16 cellular contexts compared by ENCODE assay signal in genomic region chr16:10390330-10390729, GRCh38. TPM values are rescaled to one million over a fixed set of nuclear protein-coding genes. Genes with fewer than 3 reads are reported as not detected.
DNase-seq lines count a peak whose midpoint lies in the region; ATAC-seq and TF ChIP-seq lines count a peak whose summit lies in the region.
"Had no signal": no experiment of that assay in that cellular context is flagged by ENCODE, and none has a peak within 500 bp of the region (broad histone marks: within the 10 kb centered on the region; RNA-seq: fewer than 3 reads in every experiment).

No MANE protein-coding gene starts in this region.

- peaks cover 11% of the 10 kb centered on the region for H3K9me3 Mint-ChIP-seq in activated naive CD4-positive, alpha-beta T cell treated with anti-CD3 and anti-CD28 coated beads for 36 hours
- H3K9me3 Mint-ChIP-seq in activated naive CD4-positive, alpha-beta T cell treated with anti-CD3 and anti-CD28 coated beads, Interleukin-2, amount 50 U/mL, for 72 hours, result peaks cover 9 to 14% of the 10 kb centered on the region in 2 donors
- H3K9me3 Mint-ChIP-seq in CD4-positive, CD25-positive, alpha-beta regulatory T cell, result peaks cover 0 to 10% (median 0%) of the 10 kb centered on the region in 7 donors
- H3K9me3 Mint-ChIP-seq in activated T-helper 2 cell treated with anti-CD3 and anti-CD28 coated beads, Interferon-gamma antibody, Interleukin-2, Interleukin-4, amounts not matched to agents 10 μg/mL and 5 μg/mL and 100 μg/mL, durations not matched to agents 14 hours and 24 hours and 36 hours, result peaks cover 4% of the 10 kb centered on the region

- no peak overlapping the region for H3K4me3 Mint-ChIP-seq in activated naive CD4-positive, alpha-beta T cell treated with anti-CD3 and anti-CD28 coated beads for 36 hours
- peak overlapping the region; percentile 26 to 99 (median 45) for H3K4me3 Mint-ChIP-seq in CD4-positive, CD25-positive, alpha-beta regulatory T cell
- H3K4me3 Mint-ChIP-seq in activated T-helper 2 cell treated with anti-CD3 and anti-CD28 coated beads, Interferon-gamma antibody, Interleukin-2, Interleukin-4, amounts not matched to agents 10 μg/mL and 5 μg/mL and 100 μg/mL, durations not matched to agents 14 hours and 24 hours and 36 hours (ENCODE audit: low read depth), result peak overlapping the region; percentile 5
- H3K4me3 Mint-ChIP-seq: CD14-positive monocyte had no signal

- ATAC-seq in activated naive CD4-positive, alpha-beta T cell treated with anti-CD3 and anti-CD28 coated beads, Interleukin-2, amount 50 U/mL, for 72 hours, result no peak
- ATAC-seq in CD4-positive, CD25-positive, alpha-beta regulatory T cell (ENCODE audit: low read depth in 2 of 2), result no peak
- ATAC-seq in DND-41 (ENCODE audit: insufficient read depth, low read depth) (no peak), right cardiac atrium (no peak), GM19324 (IDR thresholded peaks at IDR 0.05; ENCODE audit: low FRiP score, unreplicated experiment) (no peak)

- no peaks in the 10 kb centered on the region for H3K27me3 Mint-ChIP-seq in activated naive CD4-positive, alpha-beta T cell treated with anti-CD3 and anti-CD28 coated beads for 36 hours (ENCODE audit: low read depth)
- H3K27me3 Mint-ChIP-seq in CD4-positive, CD25-positive, alpha-beta regulatory T cell, result peaks cover 9% of the 10 kb centered on the region
- H3K27me3 Mint-ChIP-seq in activated T-helper 2 cell treated with anti-CD3 and anti-CD28 coated beads, Interferon-gamma antibody, Interleukin-2, Interleukin-4, amounts not matched to agents 10 μg/mL and 5 μg/mL and 100 μg/mL, durations not matched to agents 14 hours and 24 hours and 36 hours (ENCODE audit: low read depth), result no peaks in the 10 kb centered on the region

- no peak overlapping the region for H2AFZ ChIP-seq in DND-41 (ENCODE audit: low read depth, low read length)

- H3K4me3 ChIP-seq in CD4-positive, CD25-positive, alpha-beta regulatory T cell (ENCODE audit: low read depth, low read length), result peak overlapping the region; percentile 51
- H3K4me3 ChIP-seq in DND-41 (ENCODE audit: low read depth in 1 of 2, low read length in 2 of 2) (no peak overlapping the region), right cardiac atrium (ENCODE audit: low read length) (no peak overlapping the region)
- H3K4me3 ChIP-seq: MG63 had no signal

- no peaks in the 10 kb centered on the region for H3K9me3 ChIP-seq in CD4-positive, CD25-positive, alpha-beta regulatory T cell (ENCODE audit: control insufficient read depth in 2 of 2, low read length in 2 of 2)
- peaks cover 2% of the 10 kb centered on the region for H3K9me3 ChIP-seq in DND-41 (ENCODE audit: insufficient read depth, low read length, severe bottlenecking)
- no peaks in the 10 kb centered on the region for H3K9me3 ChIP-seq in right cardiac atrium (ENCODE audit: control insufficient read depth, low read length)

- H3K9ac ChIP-seq in DND-41 (ENCODE audit: low read depth, low read length), result no peak overlapping the region

- H4K20me1 ChIP-seq in DND-41 (ENCODE audit: insufficient read depth, low read length), result no peaks in the 10 kb centered on the region

- peaks cover 32% of the 10 kb centered on the region for H3K79me2 ChIP-seq in DND-41 (ENCODE audit: insufficient read depth, low read length)

- peaks cover 36% of the 10 kb centered on the region for H3K36me3 Mint-ChIP-seq in activated naive CD4-positive, alpha-beta T cell treated with anti-CD3 and anti-CD28 coated beads for 36 hours (ENCODE audit: low read depth)
- H3K36me3 Mint-ChIP-seq in activated naive CD4-positive, alpha-beta T cell treated with anti-CD3 and anti-CD28 coated beads, Interleukin-2, amount 50 U/mL, for 72 hours, result peaks cover 44 to 73% of the 10 kb centered on the region in 2 donors
- H3K36me3 Mint-ChIP-seq in CD4-positive, CD25-positive, alpha-beta regulatory T cell, result peaks cover 12% of the 10 kb centered on the region
- peaks cover 71% of the 10 kb centered on the region for H3K36me3 Mint-ChIP-seq in activated T-helper 2 cell treated with anti-CD3 and anti-CD28 coated beads, Interferon-gamma antibody, Interleukin-2, Interleukin-4, amounts not matched to agents 10 μg/mL and 5 μg/mL and 100 μg/mL, durations not matched to agents 14 hours and 24 hours and 36 hours (ENCODE audit: low read depth)

- no peak overlapping the region for H3K27ac ChIP-seq in CD4-positive, CD25-positive, alpha-beta regulatory T cell (ENCODE audit: insufficient read depth, low read length, poor library complexity, severe bottlenecking)
- H3K27ac ChIP-seq in DND-41 (ENCODE audit: low read length), result peak overlapping the region; percentile 38; the same call in 1 of the 2 replicates
- no peak overlapping the region for H3K27ac ChIP-seq in right cardiac atrium (ENCODE audit: low read length)

- H3K27ac Mint-ChIP-seq in activated naive CD4-positive, alpha-beta T cell treated with anti-CD3 and anti-CD28 coated beads for 36 hours, result peak overlapping the region; percentile 43
- H3K27ac Mint-ChIP-seq in activated naive CD4-positive, alpha-beta T cell treated with anti-CD3 and anti-CD28 coated beads, Interleukin-2, amount 50 U/mL, for 72 hours, result peak overlapping the region in 1 of 2 donors; percentile 33
- H3K27ac Mint-ChIP-seq in CD4-positive, CD25-positive, alpha-beta regulatory T cell, result peak overlapping the region in 2 of 3 donors; percentile 73 to 74
- peak overlapping the region; percentile 33 for H3K27ac Mint-ChIP-seq in activated T-helper 2 cell treated with anti-CD3 and anti-CD28 coated beads, Interferon-gamma antibody, Interleukin-2, Interleukin-4, amounts not matched to agents 10 μg/mL and 5 μg/mL and 100 μg/mL, durations not matched to agents 14 hours and 24 hours and 36 hours

- intact Hi-C loops in activated naive CD4-positive, alpha-beta T cell treated with anti-CD3 and anti-CD28 coated beads for 36 hours (cut with micrococcal nuclease), result no loop called here
- intact Hi-C loops in activated T-helper 2 cell treated with anti-CD3 and anti-CD28 coated beads, Interferon-gamma antibody, Interleukin-2, Interleukin-4, amounts not matched to agents 10 μg/mL and 5 μg/mL and 100 μg/mL, durations not matched to agents 14 hours and 24 hours and 36 hours (cut with micrococcal nuclease), result no loop called here
- intact Hi-C loops in right cardiac atrium (cut with DNase I), result no loop called here

- H3K4me2 ChIP-seq in DND-41 (ENCODE audit: insufficient read depth, low read length), result no peak overlapping the region

- CTCF ChIA-PET in activated naive CD4-positive, alpha-beta T cell treated with anti-CD3 and anti-CD28 coated beads for 36 hours (lab: Charles Lee), result no interaction called here

- H3K36me3 ChIP-seq in CD4-positive, CD25-positive, alpha-beta regulatory T cell (ENCODE audit: control insufficient read depth, insufficient read depth, low read length), result no peaks in the 10 kb centered on the region
- H3K36me3 ChIP-seq in DND-41 (ENCODE audit: insufficient read depth, low read length), result peaks cover 8% of the 10 kb centered on the region; the same call in 1 of the 2 replicates

- DNase-seq in activated naive CD4-positive, alpha-beta T cell treated with anti-CD3 and anti-CD28 coated beads for 36 hours, result no peak
- DNase-seq in activated naive CD4-positive, alpha-beta T cell treated with anti-CD3 and anti-CD28 coated beads, Interleukin-2, amount 50 U/mL, for 72 hours (ENCODE audit: low spot score in 2 of 2), result no peak
- no peak for DNase-seq in CD4-positive, CD25-positive, alpha-beta regulatory T cell
- no peak for DNase-seq in DND-41
- no peak for DNase-seq in activated T-helper 2 cell treated with anti-CD3 and anti-CD28 coated beads, Interferon-gamma antibody, Interleukin-2, Interleukin-4, amounts not matched to agents 10 μg/mL and 5 μg/mL and 100 μg/mL, durations not matched to agents 14 hours and 24 hours and 36 hours (ENCODE audit: low spot score)
- no peak for DNase-seq in right cardiac atrium
- DNase-seq in NOMO-1 treated with dmso at 0.1 percent for 144 hours (lab: John Stamatoyannopoulos, UW; ENCODE audit: unreplicated experiment), result no peak
- DNase-seq: DMS79 treated with DMSO at 0.1 percent for 48 hours, GOT3, MG63, NCI-H1092 treated with DMSO at 0.1 percent for 48 hours, NCI-H1694 treated with DMSO at 0.1 percent for 48 hours, NCI-H2107, NCI-H2227 treated with DMSO at 0.1 percent for 48 hours had no signal

- H3K27me3 ChIP-seq in CD4-positive, CD25-positive, alpha-beta regulatory T cell (ENCODE audit: control insufficient read depth, insufficient read depth, low read length), result no peaks in the 10 kb centered on the region
- peaks cover 5% of the 10 kb centered on the region for H3K27me3 ChIP-seq in DND-41 (ENCODE audit: insufficient read depth, low read length, poor library complexity)
- H3K27me3 ChIP-seq in right cardiac atrium (ENCODE audit: control insufficient read depth, insufficient read depth), result no peaks in the 10 kb centered on the region
- H3K27me3 ChIP-seq: MG63 had no signal

- peaks cover 18% of the 10 kb centered on the region for H3K4me1 ChIP-seq in CD4-positive, CD25-positive, alpha-beta regulatory T cell (ENCODE audit: control insufficient read depth, insufficient read depth, low read length, poor library complexity, severe bottlenecking)
- peaks cover 47% of the 10 kb centered on the region for H3K4me1 ChIP-seq in DND-41 (ENCODE audit: insufficient read depth, low read length)
- H3K4me1 ChIP-seq in right cardiac atrium (ENCODE audit: control insufficient read depth, insufficient read depth, low read length), result no peaks in the 10 kb centered on the region

- H3K4me1 Mint-ChIP-seq in activated naive CD4-positive, alpha-beta T cell treated with anti-CD3 and anti-CD28 coated beads for 36 hours (ENCODE audit: low read depth), result peaks cover 35% of the 10 kb centered on the region
- H3K4me1 Mint-ChIP-seq in CD4-positive, CD25-positive, alpha-beta regulatory T cell, result peaks cover 33 to 61% (median 49%) of the 10 kb centered on the region in 4 donors
- H3K4me1 Mint-ChIP-seq in activated T-helper 2 cell treated with anti-CD3 and anti-CD28 coated beads, Interferon-gamma antibody, Interleukin-2, Interleukin-4, amounts not matched to agents 10 μg/mL and 5 μg/mL and 100 μg/mL, durations not matched to agents 14 hours and 24 hours and 36 hours (ENCODE audit: low read depth), result peaks cover 39% of the 10 kb centered on the region

- TF ChIP-seq CTCF in DND-41 (IDR thresholded peaks at IDR 0.05; ENCODE audit: borderline replicate concordance, extremely low read depth, low read length, poor library complexity, severe bottlenecking), result no peak

RNA-seq across cellular contexts. Expression of gene ATF7IP2, which starts 4.5 kb away (rescaled TPM):
- total RNA-seq in activated naive CD4-positive, alpha-beta T cell treated with anti-CD3 and anti-CD28 coated beads for 36 hours, result 10 to 100 TPM; 17.6 to 18.4 TPM
- total RNA-seq in activated naive CD4-positive, alpha-beta T cell treated with anti-CD3 and anti-CD28 coated beads, Interleukin-2, amount 50 U/mL, for 72 hours, result 10 to 100 TPM; 28.9 to 30.5 TPM
- total RNA-seq in CD4-positive, CD25-positive, alpha-beta regulatory T cell, result 94.5 TPM
- 100 to 1,000 TPM in 1 of 4 donors, 10 to 100 TPM in 3; 47.6 to 114 (median 88.3) TPM for polyA plus RNA-seq in CD4-positive, CD25-positive, alpha-beta regulatory T cell
- 22.9 and 28.1 TPM in 2 replicates for total RNA-seq in activated T-helper 2 cell treated with anti-CD3 and anti-CD28 coated beads, Interferon-gamma antibody, Interleukin-2, Interleukin-4, amounts not matched to agents 10 μg/mL and 5 μg/mL and 100 μg/mL, durations not matched to agents 14 hours and 24 hours and 36 hours
- total RNA-seq in right cardiac atrium, result 10 to 100 TPM; 27.3 to 36.9 (median 29.2) TPM
- polyA plus RNA-seq in right cardiac atrium, result 43.2 TPM
